Comparison of ENCODE assay signal across 9 cellular contexts in genomic region chr20:2179957-2180356, GRCh38.
"Had no signal": no experiment of that assay in that cellular context is flagged by ENCODE, and none has a peak within 500 bp of the region (broad histone marks: within the 10 kb centered on the region; RNA-seq: fewer than 3 reads in every experiment).

No MANE protein-coding gene starts in this region.

- H3K36me3 ChIP-seq: HAP-1 had no signal

- H3K9me3 Mint-ChIP-seq: GM23338, H9, HFFc6 had no signal

- H3K9ac ChIP-seq: GM23248 had no signal

- ATAC-seq: GM23338, HCT116 had no signal

- H3K4me1 Mint-ChIP-seq: GM23338, H9 had no signal

- H3K4me3 ChIP-seq: GM23248, GM23338, HAP-1 had no signal

- H3K27ac Mint-ChIP-seq: GM23338, H9, HFFc6 had no signal

- DNase-seq: GM23248, GOT3, H7, H9, HCEC 1CT, HFFc6 had no signal

- H3K4me3 Mint-ChIP-seq: GM23338, H9, HFFc6 had no signal

- H3K4me2 ChIP-seq: GM23338 had no signal

- H3K4me1 ChIP-seq: HAP-1 had no signal

- H3K9me3 ChIP-seq: HAP-1 had no signal

- H3K27ac ChIP-seq: GM23248 had no signal
